In the genomic region with DNA sequence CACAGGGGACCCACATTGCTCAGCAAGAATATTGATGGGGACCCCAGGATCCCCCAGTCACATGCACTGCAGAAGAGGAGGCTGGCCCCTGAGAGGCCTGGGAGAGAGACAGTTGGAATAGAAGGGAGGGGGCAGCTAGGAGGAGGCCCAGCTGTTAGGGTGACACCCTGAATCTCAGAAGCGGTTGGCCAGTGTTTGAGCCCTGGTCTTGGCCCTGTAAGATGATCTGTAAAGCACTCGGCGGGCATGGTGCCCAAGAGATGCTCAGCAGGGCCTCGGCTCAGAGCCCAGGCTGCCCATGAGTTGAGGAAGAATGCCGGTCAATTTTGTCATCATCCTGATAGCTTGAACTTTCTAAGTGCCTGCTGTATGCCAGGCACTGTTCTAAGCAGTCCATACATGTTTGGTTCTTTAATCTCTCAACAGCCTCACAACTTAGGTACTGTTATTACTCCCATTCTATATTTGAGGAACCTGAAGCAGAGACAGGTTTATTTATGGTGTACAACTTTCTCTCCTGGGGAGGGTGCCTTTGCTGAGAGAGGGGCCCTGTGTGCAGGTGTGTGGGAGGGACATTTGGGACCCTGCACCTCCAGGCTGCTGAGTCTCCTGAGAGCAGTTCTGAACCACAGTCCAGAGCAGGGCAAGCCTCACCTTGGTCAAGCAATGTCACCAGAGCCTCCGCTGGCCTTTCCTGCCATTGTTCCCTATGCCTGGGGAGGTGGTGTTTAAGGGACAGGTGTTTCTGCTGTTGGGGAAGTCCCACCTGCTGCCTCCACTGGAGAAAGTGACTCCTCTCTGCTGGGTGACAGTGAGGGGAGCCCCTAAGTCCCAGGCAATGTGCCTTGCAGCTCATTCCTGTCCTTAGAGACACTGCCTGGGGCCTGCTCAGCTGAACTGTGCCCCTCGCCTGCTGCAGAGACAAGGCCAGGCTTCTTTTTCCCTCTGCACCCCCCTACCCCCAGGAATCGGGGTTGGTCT, we compare ENCODE assay signal across 1 cellular context.
TF ChIP-seq lines count a peak whose summit lies in the region.

No MANE protein-coding gene starts in this region.

TF ChIP-seq in Ishikawa, 13 proteins besides CTCF, POLR2A, EP300 and RAD21 (continued from another document):
- TF ChIP-seq, protein P1, sequence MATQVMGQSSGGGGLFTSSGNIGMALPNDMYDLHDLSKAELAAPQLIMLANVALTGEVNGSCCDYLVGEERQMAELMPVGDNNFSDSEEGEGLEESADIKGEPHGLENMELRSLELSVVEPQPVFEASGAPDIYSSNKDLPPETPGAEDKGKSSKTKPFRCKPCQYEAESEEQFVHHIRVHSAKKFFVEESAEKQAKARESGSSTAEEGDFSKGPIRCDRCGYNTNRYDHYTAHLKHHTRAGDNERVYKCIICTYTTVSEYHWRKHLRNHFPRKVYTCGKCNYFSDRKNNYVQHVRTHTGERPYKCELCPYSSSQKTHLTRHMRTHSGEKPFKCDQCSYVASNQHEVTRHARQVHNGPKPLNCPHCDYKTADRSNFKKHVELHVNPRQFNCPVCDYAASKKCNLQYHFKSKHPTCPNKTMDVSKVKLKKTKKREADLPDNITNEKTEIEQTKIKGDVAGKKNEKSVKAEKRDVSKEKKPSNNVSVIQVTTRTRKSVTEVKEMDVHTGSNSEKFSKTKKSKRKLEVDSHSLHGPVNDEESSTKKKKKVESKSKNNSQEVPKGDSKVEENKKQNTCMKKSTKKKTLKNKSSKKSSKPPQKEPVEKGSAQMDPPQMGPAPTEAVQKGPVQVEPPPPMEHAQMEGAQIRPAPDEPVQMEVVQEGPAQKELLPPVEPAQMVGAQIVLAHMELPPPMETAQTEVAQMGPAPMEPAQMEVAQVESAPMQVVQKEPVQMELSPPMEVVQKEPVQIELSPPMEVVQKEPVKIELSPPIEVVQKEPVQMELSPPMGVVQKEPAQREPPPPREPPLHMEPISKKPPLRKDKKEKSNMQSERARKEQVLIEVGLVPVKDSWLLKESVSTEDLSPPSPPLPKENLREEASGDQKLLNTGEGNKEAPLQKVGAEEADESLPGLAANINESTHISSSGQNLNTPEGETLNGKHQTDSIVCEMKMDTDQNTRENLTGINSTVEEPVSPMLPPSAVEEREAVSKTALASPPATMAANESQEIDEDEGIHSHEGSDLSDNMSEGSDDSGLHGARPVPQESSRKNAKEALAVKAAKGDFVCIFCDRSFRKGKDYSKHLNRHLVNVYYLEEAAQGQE (IDR thresholded peaks at IDR 0.05; ENCODE audit: low read depth) = no peak
- peak; percentile 71 for TF ChIP-seq TCF12 (IDR thresholded peaks at IDR 0.05; ENCODE audit: low read depth)
- TF ChIP-seq YY1 (IDR thresholded peaks at IDR 0.05; ENCODE audit: low read depth) = 0 out of 2 replicates have a peak, but pooled peaks have one; percentile 18
- 0 out of 2 replicates have a peak, but pooled peaks have one; percentile 69 for TF ChIP-seq ZBTB7A (IDR thresholded peaks at IDR 0.05; ENCODE audit: low read depth)
